ENCODE assay signal across 9 cellular contexts in the genomic region with DNA sequence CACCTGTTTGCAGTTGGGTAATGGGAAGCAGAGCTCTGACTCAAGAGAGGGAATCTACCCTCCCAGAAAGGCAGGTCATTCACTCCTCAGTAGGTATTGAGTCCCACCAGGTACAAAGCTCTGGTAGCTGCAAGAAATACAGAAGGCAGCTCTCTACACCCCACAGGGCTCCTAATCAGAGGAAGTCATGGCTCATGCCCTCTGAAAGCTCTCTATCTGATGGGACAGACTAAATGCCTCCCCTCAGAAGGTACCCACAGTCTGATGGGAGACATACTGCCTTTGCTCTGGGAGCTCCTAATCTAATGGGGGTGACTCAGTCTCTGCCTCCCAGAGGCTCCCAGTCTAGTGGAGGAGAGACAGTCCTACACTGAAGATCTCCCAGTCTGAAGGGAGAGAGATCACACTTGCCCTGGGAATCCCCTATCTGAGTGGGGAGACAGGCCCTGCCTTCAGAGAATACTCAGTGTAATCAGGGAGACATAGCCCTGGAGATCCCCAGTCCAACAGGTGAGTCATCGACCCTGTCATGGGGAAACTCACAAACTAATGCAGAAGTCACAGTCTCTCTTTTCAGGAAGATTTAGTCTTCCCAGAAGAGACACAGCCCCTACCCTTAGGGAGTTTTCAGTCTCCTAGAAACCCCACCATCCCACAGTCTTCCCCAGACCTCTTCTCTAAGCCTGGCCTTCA. TPM values are rescaled to one million over a fixed set of nuclear protein-coding genes. Genes with fewer than 3 reads are reported as not detected.
DNase-seq lines count a peak whose midpoint lies in the region; ATAC-seq and TF ChIP-seq lines count a peak whose summit lies in the region.
"Had no signal": no experiment of that assay in that cellular context is flagged by ENCODE, and none has a peak within 500 bp of the region (broad histone marks: within the 10 kb centered on the region; RNA-seq: fewer than 3 reads in every experiment).

No MANE protein-coding gene starts in this region.

- intact Hi-C loops in psoas muscle (cut with DNase I), result no loop called here

- H3K4me3 ChIP-seq in MG63 (no peak overlapping the region), tibial nerve (no peak overlapping the region), psoas muscle (no peak overlapping the region)

- no peaks in the 10 kb centered on the region for H3K36me3 Mint-ChIP-seq in memory B cell
- H3K36me3 Mint-ChIP-seq: IgD-negative memory B cell had no signal

- DNase-seq in MG63 (peak; percentile 52), memory B cell (ENCODE audit: low spot score in 2 of 2) (no peak), tibial nerve (ENCODE audit: low spot score in 2 of 2) (no peak), DMS79 (lab: John Stamatoyannopoulos, UW) (no peak), NCI-H2171 (lab: John Stamatoyannopoulos, UW) (no peak), psoas muscle (no peak)

- no peak for TF ChIP-seq POLR2A in tibial nerve (IDR thresholded peaks at IDR 0.05)

- no peaks in the 10 kb centered on the region for H3K27me3 Mint-ChIP-seq in memory B cell

- H3K27me3 ChIP-seq in MG63, result no peaks in the 10 kb centered on the region
- H3K27me3 ChIP-seq in tibial nerve, result no peaks in the 10 kb centered on the region
- no peaks in the 10 kb centered on the region for H3K27me3 ChIP-seq in psoas muscle (ENCODE audit: insufficient read depth in 3 of 3, low read length in 2 of 3)

- no peak for TF ChIP-seq EP300 in tibial nerve (IDR thresholded peaks at IDR 0.05)

- H3K9me3 ChIP-seq in MG63 (no peaks in the 10 kb centered on the region), tibial nerve (no peaks in the 10 kb centered on the region), psoas muscle (no peaks in the 10 kb centered on the region)

- H3K4me1 ChIP-seq in tibial nerve (no peaks in the 10 kb centered on the region), psoas muscle (peaks cover 9% of the 10 kb centered on the region)

- no peak overlapping the region for H3K4me3 Mint-ChIP-seq in memory B cell
- H3K4me3 Mint-ChIP-seq: IgD-negative memory B cell had no signal

- no peaks in the 10 kb centered on the region for H3K9me3 Mint-ChIP-seq in memory B cell
- H3K9me3 Mint-ChIP-seq: IgD-negative memory B cell had no signal

- H3K27ac ChIP-seq in tibial nerve, result no peak overlapping the region
- H3K27ac ChIP-seq in psoas muscle, result no peak overlapping the region

- TF ChIP-seq CTCF in tibial nerve (IDR thresholded peaks at IDR 0.05) (no peak), psoas muscle (IDR thresholded peaks at IDR 0.05) (no peak)

- H3K4me1 Mint-ChIP-seq in memory B cell, result no peaks in the 10 kb centered on the region

- ATAC-seq in GM18502 (IDR thresholded peaks at IDR 0.05; ENCODE audit: poor library complexity, unreplicated experiment) (peak; percentile 91), GM21786 (IDR thresholded peaks at IDR 0.05; ENCODE audit: unreplicated experiment) (peak; percentile 83), memory B cell (ENCODE audit: low read depth) (peak; percentile 59), psoas muscle (no peak)

- 70 to 100% methylated on average over 1 of the region's 1 CpG for WGBS in tibial nerve, 2 donors
- WGBS in psoas muscle, 3 donors, result 72 to 78% (median 73%) methylated on average over 1 of the region's 1 CpG

- H3K36me3 ChIP-seq in MG63 (no peaks in the 10 kb centered on the region), tibial nerve (no peaks in the 10 kb centered on the region), psoas muscle (ENCODE audit: insufficient read depth in 1 of 2, low read depth in 1 of 2) (no peaks in the 10 kb centered on the region)

- H3K27ac Mint-ChIP-seq in memory B cell, result no peak overlapping the region
- H3K27ac Mint-ChIP-seq: IgD-negative memory B cell had no signal

RNA-seq across cellular contexts. Expression of gene CAMK1G, which starts 23.7 kb away (rescaled TPM):
- total RNA-seq in MG63 (2014; rRNA removed; shearing (Covaris generic); ENCODE audit: low replicate concordance), result not detected in 2 replicates
- total RNA-seq in tibial nerve (1 to 10 TPM in 1 of 4 donors, under 1 TPM in 1, not detected in 2; 0.21 to 4.9 TPM), psoas muscle (under 1 TPM in 2 of 4 donors, not detected in 2; 0.42 to 0.50 TPM)
- 1 to 10 TPM in 1 of 3 donors, under 1 TPM in 1, not detected in 1; 0.04 to 1.4 TPM for polyA plus RNA-seq in psoas muscle
- polyA plus RNA-seq: IgD-negative memory B cell had no signal

RNA-seq across cellular contexts. Expression of gene LAMB3, which starts 45.0 kb away (rescaled TPM):
- total RNA-seq in MG63 (2014; rRNA removed; shearing (Covaris generic); ENCODE audit: low replicate concordance), result 1.5 and 4.7 TPM in 2 replicates
- 10 to 100 TPM in 1 of 4 donors, 1 to 10 TPM in 3; 2.5 to 22.8 (median 4.2) TPM for total RNA-seq in tibial nerve
- 1 to 10 TPM in 3 of 4 donors, under 1 TPM in 1; 0.88 to 2.7 (median 1.8) TPM for total RNA-seq in psoas muscle
- polyA plus RNA-seq in psoas muscle, result 1 to 10 TPM in 2 of 3 donors, under 1 TPM in 1; 0.98 to 2.6 (median 2.0) TPM
- polyA plus RNA-seq: IgD-negative memory B cell had no signal

Comparison
In these comparisons a context has a peak if more than half of its experiments do, and no peak if none do; other contexts are left out.
1. ATAC-seq: peak in GM18502 (single experiment), GM21786 (single experiment) and memory B cell (single experiment); none in psoas muscle (0 of 4).